Comparison of ENCODE assay signal across 1 cellular context in the genomic region with DNA sequence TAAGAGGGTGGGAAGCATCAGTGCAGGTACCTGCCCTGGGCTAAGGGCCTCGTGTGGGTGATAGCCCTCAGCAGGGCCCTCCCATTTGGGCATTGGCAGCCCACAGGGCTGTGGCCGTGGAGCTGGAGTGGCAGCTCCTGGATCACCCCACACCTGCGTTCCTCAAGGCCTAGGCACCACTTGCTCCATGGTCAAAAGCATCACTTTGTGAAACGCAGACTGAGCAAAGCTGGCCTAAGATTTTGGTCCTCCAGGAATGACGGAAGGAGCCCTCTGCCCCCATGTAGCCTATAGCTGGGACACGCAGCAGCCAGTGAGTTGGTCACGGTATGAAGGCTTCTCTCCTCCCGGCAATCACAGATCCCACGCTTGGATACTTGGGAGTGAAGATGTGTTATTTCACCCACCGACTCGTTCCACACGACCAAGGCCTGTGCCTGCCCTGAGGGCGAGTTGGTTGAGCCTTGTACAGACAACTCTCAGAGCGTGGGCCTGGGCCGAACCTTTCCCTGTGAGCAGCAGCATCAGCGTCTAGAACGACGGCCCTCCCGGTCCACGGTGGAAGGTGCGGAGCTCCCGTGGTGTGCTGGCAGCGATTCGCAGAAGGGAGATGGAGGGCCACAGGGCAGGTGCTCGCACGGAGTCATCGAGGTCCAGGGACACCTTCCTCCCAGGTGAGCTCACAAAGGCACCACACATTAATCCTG.
TF ChIP-seq lines count a peak whose summit lies in the region.

No MANE protein-coding gene starts in this region.

TF ChIP-seq in endothelial cell of umbilical vein, 7 proteins besides CTCF, POLR2A, EP300 and RAD21:
- no peak for TF ChIP-seq GATA2 (IDR thresholded peaks at IDR 0.05; ENCODE audit: insufficient read depth, insufficient read length, low read depth, low read length)
